Comparison of ENCODE assay signal across 8 cellular contexts in genomic region chr7:38908759-38909335, GRCh38. TPM values are rescaled to one million over a fixed set of nuclear protein-coding genes. Genes with fewer than 3 reads are reported as not detected.
A peak's percentile ranks its signal among the peaks of the same experiment; 100 is the strongest.
DNase-seq lines count a peak whose midpoint lies in the region; ATAC-seq, FAIRE-seq and TF ChIP-seq lines count a peak whose summit lies in the region.

Gene VPS41 (minus strand): TSS chr7:38909191. CDS start chr7:38909174, 17 bp downstream.

- H3K36me3 ChIP-seq in OCI-LY7 (ENCODE audit: insufficient read depth, low read length) (no peaks in the 10 kb centered on the region), esophagus (ENCODE audit: control insufficient read depth in 2 of 2, insufficient read depth in 2 of 2, low read length in 1 of 2) (no peaks in the 10 kb centered on the region), muscle layer of colon (ENCODE audit: insufficient read depth, low read length) (no peaks in the 10 kb centered on the region)

- POLR2A ChIA-PET in OCI-LY7 (lab: Charles Lee): interaction anchor here (0.8 kb wide), 1 partner anchor 65 kb away, joined by 3 read pairs; no protein-coding TSS in a partner anchor

- peak; percentile 99 for ATAC-seq in GM21381 (IDR thresholded peaks at IDR 0.05; ENCODE audit: unreplicated experiment)

- H3K9me3 ChIP-seq in OCI-LY7 (ENCODE audit: low read length) (no peaks in the 10 kb centered on the region), esophagus (ENCODE audit: control insufficient read depth in 2 of 2, insufficient read depth in 1 of 2, low read depth in 1 of 2, low read length in 1 of 2) (no peaks in the 10 kb centered on the region), muscle layer of colon (ENCODE audit: low read length) (no peaks in the 10 kb centered on the region)

- no peak within 1 kb of the TSS for H3K27ac ChIP-seq in OCI-LY7 (ENCODE audit: low read depth, low read length, poor library complexity, severe bottlenecking)
- H3K27ac ChIP-seq in esophagus (ENCODE audit: low read depth in 2 of 2, low read length in 1 of 2): peak within 1 kb of the TSS; percentile 45 to 73
- peak within 1 kb of the TSS; percentile 26 for H3K27ac ChIP-seq in muscle layer of colon (ENCODE audit: low read depth, low read length)

- peak within 1 kb of the TSS; percentile 94 for H2AFZ ChIP-seq in OCI-LY7 (ENCODE audit: low read length)

- no peaks in the 10 kb centered on the region for H4K20me1 ChIP-seq in OCI-LY7 (ENCODE audit: insufficient read depth, low read length)

- peak; percentile 74 for DNase-seq in D721Med (ENCODE audit: insufficient read length, low spot score)
- peak; percentile 81 for DNase-seq in HTR-8/SVneo (ENCODE audit: insufficient read length, low spot score)
- peak; percentile 82 for DNase-seq in OCI-LY7 (ENCODE audit: low spot score)
- peak; percentile 59 for DNase-seq in activated T-cell treated with anti-CD3 and anti-CD28 coated beads for 48 hours (ENCODE audit: low read depth)
- peak; percentile 52 to 53 for DNase-seq in stimulated activated CD8-positive, alpha-beta memory T cell treated with anti-CD3 and anti-CD28 coated beads, Interleukin-7, amount 100 ng/mL, for 1 hour (ENCODE audit: low read depth in 2 of 2)

- no TSS peak for BruUV-seq in OCI-LY7 (replicated peaks; lab: Mats Ljungman, UMichigan)

- no peaks in the 10 kb centered on the region for H3K9me2 ChIP-seq in OCI-LY7 (ENCODE audit: insufficient read depth, low read length)

- H3K4me1 ChIP-seq in OCI-LY7 (ENCODE audit: insufficient read depth, low read length, poor library complexity, severe bottlenecking) (peaks cover 14% of the 10 kb centered on the region), esophagus (ENCODE audit: control insufficient read depth in 2 of 2, insufficient read depth in 2 of 2, low read length in 1 of 2) (no peaks in the 10 kb centered on the region), muscle layer of colon (ENCODE audit: insufficient read depth, low read length) (peaks cover 7% of the 10 kb centered on the region)

- intact Hi-C loops in OCI-LY7 (cut with micrococcal nuclease; ENCODE audit: unreplicated experiment): no loop called here

- peak within 1 kb of the TSS; percentile 100 for H3K4me2 ChIP-seq in OCI-LY7 (ENCODE audit: low read length)

- TF ChIP-seq CTCF in D721Med (IDR thresholded peaks at IDR 0.05; ENCODE audit: insufficient read depth, missing control alignments) (no peak), OCI-LY7 (conservative IDR thresholded peaks at IDR 0.05; ENCODE audit: low read length) (no peak)

- FAIRE-seq in D721Med (lab: Jason Lieb, UNC): peak; percentile 66
- peak; percentile 9 for FAIRE-seq in HTR-8/SVneo (lab: Jason Lieb, UNC)

- no peaks in the 10 kb centered on the region for H3K27me3 ChIP-seq in esophagus (ENCODE audit: control insufficient read depth in 1 of 2, insufficient read depth in 2 of 2, low read length in 2 of 2)
- H3K27me3 ChIP-seq in muscle layer of colon (ENCODE audit: control insufficient read depth in 1 of 2, insufficient read depth in 2 of 2, low read length in 2 of 2): no peaks in the 10 kb centered on the region

- peaks cover 6% of the 10 kb centered on the region; the same call in 1 of the 2 replicates for H3K79me2 ChIP-seq in OCI-LY7 (ENCODE audit: insufficient read depth, low read depth, low read length)

- 0 to 1% methylated on average over 20 of the region's 20 CpGs for WGBS in esophagus, 2 donors

- H3K9ac ChIP-seq in muscle layer of colon (ENCODE audit: low read length): peak within 1 kb of the TSS; percentile 13

- peak within 1 kb of the TSS; percentile 86 for H3K4me3 ChIP-seq in OCI-LY7 (ENCODE audit: low read depth, low read length, poor library complexity, severe bottlenecking)
- peak within 1 kb of the TSS; percentile 92 to 99 for H3K4me3 ChIP-seq in esophagus (ENCODE audit: low read depth in 1 of 2, low read length in 2 of 2)
- H3K4me3 ChIP-seq in muscle layer of colon (ENCODE audit: low read depth in 1 of 2, low read length in 2 of 2): peak within 1 kb of the TSS; percentile 70 to 92

- CTCF ChIA-PET in OCI-LY7 (lab: Charles Lee; ENCODE audit: unreplicated experiment): interaction anchor here (0.6 kb wide), 1 partner anchor 64 kb away, joined by 4 read pairs; no protein-coding TSS in a partner anchor

RNA-seq across cellular contexts. Expression of gene VPS41, which starts in this region (rescaled TPM):
- 23.2 and 30.6 TPM in 2 replicates for total RNA-seq in OCI-LY7 (2014; rRNA removed; shearing (Covaris generic))
- total RNA-seq in OCI-LY7 (2022): 46.1 and 46.2 TPM in 2 replicates
- 1 to 10 TPM; 6.5 to 8.6 TPM for polyA plus RNA-seq in esophagus
